Comparison of ENCODE assay signal across 12 cellular contexts in the genomic region with DNA sequence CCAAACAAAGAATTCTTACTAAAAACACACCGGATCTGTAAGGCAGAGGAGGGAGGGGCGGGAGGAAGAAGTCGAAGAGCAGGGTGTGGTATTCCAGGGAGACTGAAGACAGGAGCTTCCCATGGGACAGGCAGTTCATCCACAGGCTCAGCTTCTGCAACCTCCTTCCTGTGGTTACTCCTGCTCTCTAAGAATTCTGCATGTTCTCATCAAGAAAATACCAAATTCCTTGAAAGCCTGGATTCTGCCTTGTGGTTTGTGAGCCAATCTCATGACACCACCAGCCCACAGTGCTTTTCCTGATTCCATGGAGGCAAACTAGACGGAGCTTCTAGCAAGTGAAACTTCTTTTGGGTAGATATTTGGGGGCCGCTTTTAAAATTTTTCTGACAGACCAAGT. TPM values are rescaled to one million over a fixed set of nuclear protein-coding genes. Genes with fewer than 3 reads are reported as not detected.
DNase-seq lines count a peak whose midpoint lies in the region; ATAC-seq and TF ChIP-seq lines count a peak whose summit lies in the region.
"Had no signal": no experiment of that assay in that cellular context is flagged by ENCODE, and none has a peak within 500 bp of the region (broad histone marks: within the 10 kb centered on the region; RNA-seq: fewer than 3 reads in every experiment).

No MANE protein-coding gene starts in this region.

- 70 to 86% methylated on average over 2 to 5 of the region's 5 CpGs for WGBS in endodermal cell (ENCODE audit: insufficient coverage in 1 of 2, insufficient read length in 1 of 2), 2 experiments

- no peak for DNase-seq in CD4-positive, alpha-beta T cell
- DNase-seq in LHCN-M2 (ENCODE audit: low read depth) (peak; percentile 63), endodermal cell (peak; percentile 49), neural crest cell (ENCODE audit: low read depth, low spot score) (no peak), A673 (ENCODE audit: low spot score) (no peak), NCI-H2171 treated with DMSO at 0.1 percent for 48 hours (lab: John Stamatoyannopoulos, UW) (no peak), midbrain (lab: John Stamatoyannopoulos, UW) (no peak)
- DNase-seq: left colon; NCI-H146; stimulated activated CD8-positive, alpha-beta memory T cell treated with anti-CD3 and anti-CD28 coated beads, Interleukin-4, amount 100 ng/mL, for 48 hours had no signal

- no peaks in the 10 kb centered on the region for H3K36me3 Mint-ChIP-seq in CD4-positive, alpha-beta T cell (ENCODE audit: low read depth)
- H3K36me3 Mint-ChIP-seq in endodermal cell (ENCODE audit: low read depth) (no peaks in the 10 kb centered on the region), neural crest cell (ENCODE audit: low read depth) (no peaks in the 10 kb centered on the region)

- CTCF ChIA-PET in CD4-positive, alpha-beta T cell (lab: Charles Lee): no interaction called here
- CTCF ChIA-PET in A673 (lab: Charles Lee): no interaction called here

- H3K27me3 ChIP-seq in CD4-positive, alpha-beta T cell (ENCODE audit: control insufficient read depth, insufficient read depth, low read length): no peaks in the 10 kb centered on the region
- H3K27me3 ChIP-seq in endodermal cell (ENCODE audit: control insufficient read depth, insufficient read depth, low read length, poor library complexity, severe bottlenecking) (peaks cover 81% of the 10 kb centered on the region), A673 (replicated peaks; ENCODE audit: insufficient read depth, low read depth, low read length, poor library complexity) (no peaks in the 10 kb centered on the region)

- TF ChIP-seq CTCF in CD4-positive, alpha-beta T cell (IDR thresholded peaks at IDR 0.05): no peak
- TF ChIP-seq CTCF in endodermal cell (conservative IDR thresholded peaks at IDR 0.05): no peak
- no peak for TF ChIP-seq CTCF in neural crest cell (conservative IDR thresholded peaks at IDR 0.05)
- TF ChIP-seq CTCF in A673 (conservative IDR thresholded peaks at IDR 0.05; ENCODE audit: low read depth, low read length): no peak

- H3K36me3 ChIP-seq in endodermal cell (ENCODE audit: control insufficient read depth, insufficient read depth, low read length): no peaks in the 10 kb centered on the region
- H3K36me3 ChIP-seq in A673 (ENCODE audit: insufficient read depth, low read length, poor library complexity, severe bottlenecking): no peaks in the 10 kb centered on the region

- intact Hi-C loops in CD4-positive, alpha-beta T cell (cut with DNase I, micrococcal nuclease): loop anchor here in 1 of 2 experiments (5.0 to 10.0 kb wide), 8 partner anchors 211 to 1931 kb away; partner anchors contain the start of genes ACADM, DNAJB4, FPGT and LRRIQ3
- intact Hi-C loops in A673 (cut with micrococcal nuclease; ENCODE audit: unreplicated experiment): no loop called here

- no peak overlapping the region for H3K27ac ChIP-seq in CD4-positive, alpha-beta T cell (ENCODE audit: low read depth, low read length)
- H3K27ac ChIP-seq in endodermal cell (ENCODE audit: low read depth, low read length) (no peak overlapping the region), A673 (ENCODE audit: low read depth, low read length, poor library complexity, severe bottlenecking) (no peak overlapping the region)
- H3K27ac ChIP-seq: HL-60 had no signal

- no peak overlapping the region for H3K27ac Mint-ChIP-seq in CD4-positive, alpha-beta T cell
- H3K27ac Mint-ChIP-seq in endodermal cell (no peak overlapping the region), neural crest cell (ENCODE audit: unreplicated experiment) (no peak overlapping the region)

- peaks cover 23% of the 10 kb centered on the region for H3K4me1 Mint-ChIP-seq in CD4-positive, alpha-beta T cell (ENCODE audit: low read depth)
- H3K4me1 Mint-ChIP-seq in endodermal cell (peaks cover 16% of the 10 kb centered on the region), neural crest cell (peaks cover 22% of the 10 kb centered on the region)

- no peak for ATAC-seq in CD4-positive, alpha-beta T cell (ENCODE audit: poor library complexity)
- ATAC-seq in HG03565 (IDR thresholded peaks at IDR 0.05; ENCODE audit: unreplicated experiment): no peak

- no peaks in the 10 kb centered on the region for H3K27me3 Mint-ChIP-seq in CD4-positive, alpha-beta T cell
- H3K27me3 Mint-ChIP-seq in endodermal cell (ENCODE audit: insufficient read depth): peaks cover 72% of the 10 kb centered on the region
- no peaks in the 10 kb centered on the region for H3K27me3 Mint-ChIP-seq in neural crest cell (ENCODE audit: low read depth)

- peak overlapping the region; percentile 65 for H3K4me3 Mint-ChIP-seq in CD4-positive, alpha-beta T cell
- H3K4me3 Mint-ChIP-seq in endodermal cell (no peak overlapping the region), neural crest cell (peak overlapping the region; percentile 76)

- H3K9ac ChIP-seq in endodermal cell (ENCODE audit: extremely low read depth, low read length, poor library complexity, severe bottlenecking): no peak overlapping the region

- H3K9me3 Mint-ChIP-seq in CD4-positive, alpha-beta T cell: no peaks in the 10 kb centered on the region
- H3K9me3 Mint-ChIP-seq in endodermal cell (no peaks in the 10 kb centered on the region), neural crest cell (no peaks in the 10 kb centered on the region)

- BruUV-seq in A673 (replicated peaks; lab: Mats Ljungman, UMichigan): no TSS peak

- H3K4me1 ChIP-seq in endodermal cell (ENCODE audit: control insufficient read depth, insufficient read depth, low read length) (no peaks in the 10 kb centered on the region), A673 (ENCODE audit: insufficient read depth, low read length, poor library complexity, severe bottlenecking) (no peaks in the 10 kb centered on the region)

- H3K9me3 ChIP-seq in CD4-positive, alpha-beta T cell (ENCODE audit: control insufficient read depth, low read length): no peaks in the 10 kb centered on the region
- H3K9me3 ChIP-seq in endodermal cell (ENCODE audit: control insufficient read depth, low read length) (no peaks in the 10 kb centered on the region), A673 (ENCODE audit: low read depth, low read length, poor library complexity, severe bottlenecking) (no peaks in the 10 kb centered on the region)

- no peak overlapping the region for H3K4me3 ChIP-seq in endodermal cell (ENCODE audit: low read length)
- no peak overlapping the region for H3K4me3 ChIP-seq in A673 (ENCODE audit: low read depth, low read length, poor library complexity, severe bottlenecking)

- POLR2A ChIA-PET in CD4-positive, alpha-beta T cell (lab: Charles Lee): no interaction called here
- POLR2A ChIA-PET in A673 (lab: Charles Lee; ENCODE audit: low non-redundant PET): no interaction called here

RNA-seq across cellular contexts. Expression of gene ST6GALNAC3, which starts 1.1 kb away (rescaled TPM):
- total RNA-seq in CD4-positive, alpha-beta T cell: 1 to 10 TPM in 1 of 2 experiments, under 1 TPM in 1; 0.77 to 1.3 TPM
- under 0.01 TPM in 1 of 2 replicates, not detected in the other for total RNA-seq in LHCN-M2 (2014; rRNA removed)
- polyA plus RNA-seq in LHCN-M2 (2012): not detected
- total RNA-seq in endodermal cell: 1 to 10 TPM; 6.3 to 7.6 TPM
- polyA plus RNA-seq in endodermal cell (2013, experiment 1 of 2): 16.9 TPM
- polyA plus RNA-seq in endodermal cell (2013, experiment 2 of 2): 15.1 TPM
- 19.4 and 22.0 TPM in 2 replicates for total RNA-seq in neural crest cell
- 0.74 and 1.2 TPM in 2 replicates for total RNA-seq in A673 (2021)

Comparison
In these comparisons a context has a peak if more than half of its experiments do, and no peak if none do; other contexts are left out.
1. DNase-seq: peak in LHCN-M2 (single experiment) and endodermal cell (single experiment); none in CD4-positive, alpha-beta T cell (0 of 10), neural crest cell (single experiment), A673 (single experiment), NCI-H2171 treated with DMSO at 0.1 percent for 48 hours (single experiment) and midbrain (single experiment).